ENCODE assay signal across 15 cellular contexts in genomic region chr21:15204140-15204774, GRCh38.
"Had no signal": no experiment of that assay in that cellular context is flagged by ENCODE, and none has a peak within 500 bp of the region (broad histone marks: within the 10 kb centered on the region; RNA-seq: fewer than 3 reads in every experiment).

No MANE protein-coding gene starts in this region.

- ATAC-seq: activated CD4-positive, CD25-positive, alpha-beta regulatory T cell treated with anti-CD3 and anti-CD28 coated beads, Interleukin-2, amount 50 U/mL, for 24 hours; left colon; natural killer cell had no signal

- H3K27me3 ChIP-seq: brain microvascular endothelial cell had no signal

- H3K27ac ChIP-seq: brain microvascular endothelial cell had no signal

- H3K4me3 ChIP-seq: smooth muscle cell had no signal

- H3K36me3 ChIP-seq: brain microvascular endothelial cell had no signal

- DNase-seq: activated CD4-positive, alpha-beta T cell treated with anti-CD3 and anti-CD28 coated beads, Interleukin-2, amount 50 U/mL, for 1 hour; activated naive CD4-positive, alpha-beta T cell; activated naive CD8-positive, alpha-beta T cell treated with anti-CD3 and anti-CD28 coated beads, Interleukin-2, amount 10 ng/mL, durations not matched to agents 7 days and 5 days; anterior cingulate cortex; brain microvascular endothelial cell; cortex of kidney; effector CD4-positive, alpha-beta T cell; foreskin fibroblast; glutamatergic neuron; left colon; natural killer cell; nucleus accumbens; posterior cingulate gyrus had no signal
